ENCODE assay signal across 8 cellular contexts in the genomic region with DNA sequence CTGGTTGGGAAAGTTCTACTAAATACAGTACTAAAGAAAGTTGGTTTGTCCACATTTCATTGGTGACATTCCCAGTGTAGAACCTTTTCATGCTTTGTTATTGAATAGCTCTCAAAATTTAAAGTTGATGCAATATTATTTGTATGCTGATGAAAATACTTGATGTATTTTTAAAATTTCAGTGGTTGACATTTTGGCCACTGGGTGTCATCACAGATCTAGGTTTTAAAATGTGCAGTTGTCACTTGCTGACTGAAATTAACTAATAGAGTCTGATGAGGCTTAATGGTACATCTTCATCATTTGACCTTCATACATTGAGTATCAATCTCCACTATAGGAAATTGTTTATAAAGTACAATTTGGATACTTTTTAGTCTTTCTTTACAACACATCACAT. TPM values are rescaled to one million over a fixed set of nuclear protein-coding genes. Genes with fewer than 3 reads are reported as not detected.
DNase-seq lines count a peak whose midpoint lies in the region; ATAC-seq and TF ChIP-seq lines count a peak whose summit lies in the region.
"Had no signal": no experiment of that assay in that cellular context is flagged by ENCODE, and none has a peak within 500 bp of the region (broad histone marks: within the 10 kb centered on the region; RNA-seq: fewer than 3 reads in every experiment).

No MANE protein-coding gene starts in this region.

- no peak overlapping the region for H3K4me3 Mint-ChIP-seq in activated CD4-positive, alpha-beta memory T cell treated with anti-CD3 and anti-CD28 coated beads for 36 hours

- H3K27ac Mint-ChIP-seq in activated CD4-positive, alpha-beta memory T cell treated with anti-CD3 and anti-CD28 coated beads for 36 hours, result no peak overlapping the region

- POLR2A ChIA-PET in activated CD4-positive, alpha-beta memory T cell treated with anti-CD3 and anti-CD28 coated beads for 36 hours (lab: Charles Lee), result no interaction called here

- H4K20me1 ChIP-seq in DND-41 (ENCODE audit: insufficient read depth, low read length), result no peaks in the 10 kb centered on the region

- H3K4me2 ChIP-seq in DND-41 (ENCODE audit: insufficient read depth, low read length), result no peak overlapping the region

- peak; percentile 54 for TF ChIP-seq CTCF in DND-41 (IDR thresholded peaks at IDR 0.05; ENCODE audit: borderline replicate concordance, extremely low read depth, low read length, poor library complexity, severe bottlenecking)
- peak; percentile 75 for TF ChIP-seq CTCF in VCaP (conservative IDR thresholded peaks at IDR 0.05)
- TF ChIP-seq CTCF in suprapubic skin (IDR thresholded peaks at IDR 0.05), result peak; percentile 30 to 56

- H3K9me3 ChIP-seq in DND-41 (ENCODE audit: insufficient read depth, low read length, severe bottlenecking), result no peaks in the 10 kb centered on the region
- no peaks in the 10 kb centered on the region for H3K9me3 ChIP-seq in suprapubic skin
- H3K9me3 ChIP-seq: mucosa of descending colon had no signal

- H3K4me1 Mint-ChIP-seq in activated CD4-positive, alpha-beta memory T cell treated with anti-CD3 and anti-CD28 coated beads for 36 hours (ENCODE audit: low read depth), result no peaks in the 10 kb centered on the region

- H3K4me1 ChIP-seq in DND-41 (ENCODE audit: insufficient read depth, low read length) (no peaks in the 10 kb centered on the region), suprapubic skin (no peaks in the 10 kb centered on the region)

- CTCF ChIA-PET in activated CD4-positive, alpha-beta memory T cell treated with anti-CD3 and anti-CD28 coated beads for 36 hours (lab: Charles Lee), result interaction anchor here (0.5 to 2.4 kb wide), 13 partner anchors 18 to 557 kb away, joined by 3 to 19 read pairs (median 3); no protein-coding TSS in a partner anchor

- no peak for TF ChIP-seq EP300 in Ishikawa (IDR thresholded peaks at IDR 0.05; ENCODE audit: borderline replicate concordance)
- TF ChIP-seq EP300 in suprapubic skin (IDR thresholded peaks at IDR 0.05), result no peak

- H2AFZ ChIP-seq in DND-41 (ENCODE audit: low read depth, low read length), result no peak overlapping the region

- H3K27ac ChIP-seq in DND-41 (ENCODE audit: low read length) (no peak overlapping the region), VCaP (no peak overlapping the region), suprapubic skin (no peak overlapping the region)

- no peak overlapping the region for H3K9ac ChIP-seq in DND-41 (ENCODE audit: low read depth, low read length)

- peak; percentile 51 for TF ChIP-seq RAD21 in Ishikawa (IDR thresholded peaks at IDR 0.05; ENCODE audit: low read depth)

- no peaks in the 10 kb centered on the region for H3K27me3 ChIP-seq in DND-41 (ENCODE audit: insufficient read depth, low read length, poor library complexity)
- no peaks in the 10 kb centered on the region for H3K27me3 ChIP-seq in suprapubic skin

- intact Hi-C loops in activated CD4-positive, alpha-beta memory T cell treated with anti-CD3 and anti-CD28 coated beads for 36 hours (cut with micrococcal nuclease), result loop anchor here (1.0 kb wide), 3 partner anchors 252 to 377 kb away; no protein-coding TSS in a partner anchor

- H3K36me3 ChIP-seq in DND-41 (ENCODE audit: insufficient read depth, low read length) (no peaks in the 10 kb centered on the region), suprapubic skin (no peaks in the 10 kb centered on the region)

- no peaks in the 10 kb centered on the region for H3K79me2 ChIP-seq in DND-41 (ENCODE audit: insufficient read depth, low read length)

- TF ChIP-seq POLR2A in suprapubic skin (IDR thresholded peaks at IDR 0.05), result no peak

- no peaks in the 10 kb centered on the region for H3K9me3 Mint-ChIP-seq in activated CD4-positive, alpha-beta memory T cell treated with anti-CD3 and anti-CD28 coated beads for 36 hours

- DNase-seq in DND-41, result no peak
- DNase-seq in globus pallidus (ENCODE audit: low spot score), result peak; percentile 58
- DNase-seq in suprapubic skin (ENCODE audit: low spot score in 2 of 2), result no peak
- no peak for DNase-seq in activated CD4-positive, alpha-beta memory T cell treated with anti-CD3 and anti-CD28 coated beads for 36 hours

- H3K36me3 Mint-ChIP-seq in activated CD4-positive, alpha-beta memory T cell treated with anti-CD3 and anti-CD28 coated beads for 36 hours, result no peaks in the 10 kb centered on the region

- H3K27me3 Mint-ChIP-seq in activated CD4-positive, alpha-beta memory T cell treated with anti-CD3 and anti-CD28 coated beads for 36 hours, result no peaks in the 10 kb centered on the region

- ATAC-seq in DND-41 (ENCODE audit: insufficient read depth, low read depth), result no peak; the same call in 2 of the 3 replicates
- no peak for ATAC-seq in HG02610 (IDR thresholded peaks at IDR 0.05; ENCODE audit: unreplicated experiment)
- ATAC-seq: mucosa of descending colon had no signal

- H3K4me3 ChIP-seq in DND-41 (ENCODE audit: low read depth in 1 of 2, low read length in 2 of 2) (no peak overlapping the region), suprapubic skin (no peak overlapping the region)
- H3K4me3 ChIP-seq: mucosa of descending colon had no signal

TF ChIP-seq in Ishikawa, 13 proteins besides CTCF, POLR2A, EP300 and RAD21:
- no peak for TF ChIP-seq TEAD4 (IDR thresholded peaks at IDR 0.05)
- TF ChIP-seq FOXM1 (IDR thresholded peaks at IDR 0.05; ENCODE audit: borderline replicate concordance, low read depth), result no peak
- TF ChIP-seq TCF12 (IDR thresholded peaks at IDR 0.05; ENCODE audit: low read depth), result no peak
- TF ChIP-seq TAF1 (IDR thresholded peaks at IDR 0.05; ENCODE audit: low read depth), result no peak
- no peak for TF ChIP-seq CREB1 (IDR thresholded peaks at IDR 0.05; ENCODE audit: low read depth)
- no peak for TF ChIP-seq REST (IDR thresholded peaks at IDR 0.05; ENCODE audit: low read depth)

RNA-seq across cellular contexts. Expression of gene CMAS, which starts 37.1 kb away (rescaled TPM):
- total RNA-seq in suprapubic skin, result 10 to 100 TPM; 20.3 to 25.8 (median 22.9) TPM
- 10 to 100 TPM; 51.1 to 51.2 TPM for total RNA-seq in activated CD4-positive, alpha-beta memory T cell treated with anti-CD3 and anti-CD28 coated beads for 36 hours
